ENCODE assay signal across 17 cellular contexts in genomic region chr5:88298425-88298824, GRCh38. TPM values are rescaled to one million over a fixed set of nuclear protein-coding genes. Genes with fewer than 3 reads are reported as not detected.
DNase-seq lines count a peak whose midpoint lies in the region; ATAC-seq and TF ChIP-seq lines count a peak whose summit lies in the region.
"Had no signal": no experiment of that assay in that cellular context is flagged by ENCODE, and none has a peak within 500 bp of the region (broad histone marks: within the 10 kb centered on the region; RNA-seq: fewer than 3 reads in every experiment).

No MANE protein-coding gene starts in this region.

- peaks cover 0 to 3% of the 10 kb centered on the region in 2 donors for H3K9me3 Mint-ChIP-seq in activated naive CD4-positive, alpha-beta T cell treated with anti-CD3 and anti-CD28 coated beads, Interleukin-2, amount 50 U/mL, for 72 hours
- H3K9me3 Mint-ChIP-seq: activated naive CD4-positive, alpha-beta T cell treated with anti-CD3 and anti-CD28 coated beads, Interleukin-2, amount 10 ng/mL, durations not matched to agents 7 days and 5 days had no signal

- no peak overlapping the region for H3K4me3 ChIP-seq in MG63
- H3K4me3 ChIP-seq in epithelial cell of esophagus (ENCODE audit: low read length), result no peak overlapping the region
- H3K4me3 ChIP-seq: pancreas, skin epidermis had no signal

- no peak for TF ChIP-seq CTCF in epithelial cell of esophagus (IDR thresholded peaks at IDR 0.05; ENCODE audit: insufficient read depth, low read depth, low read length, missing control alignments)

- H3K9me3 ChIP-seq in MG63, result no peaks in the 10 kb centered on the region
- H3K9me3 ChIP-seq: BE2C, pancreas had no signal

- H3K36me3 Mint-ChIP-seq in activated naive CD4-positive, alpha-beta T cell treated with anti-CD3 and anti-CD28 coated beads, Interleukin-2, amount 50 U/mL, for 72 hours, result peaks cover 0 to 11% of the 10 kb centered on the region in 2 donors
- H3K36me3 Mint-ChIP-seq: activated naive CD4-positive, alpha-beta T cell treated with anti-CD3 and anti-CD28 coated beads, Interleukin-2, amount 10 ng/mL, durations not matched to agents 7 days and 5 days had no signal

- no peak for ATAC-seq in GM18907 (IDR thresholded peaks at IDR 0.05; ENCODE audit: unreplicated experiment)
- ATAC-seq in GM19455 (IDR thresholded peaks at IDR 0.05; ENCODE audit: unreplicated experiment), result no peak
- ATAC-seq in activated naive CD4-positive, alpha-beta T cell treated with anti-CD3 and anti-CD28 coated beads, Interleukin-2, amount 50 U/mL, for 72 hours, result no peak
- ATAC-seq: pancreas had no signal

- peak; percentile 31 for DNase-seq in EH (ENCODE audit: low read depth)
- DNase-seq in MG63, result peak; percentile 7
- DNase-seq in epithelial cell of esophagus (ENCODE audit: low read depth), result peak; percentile 62
- peak; percentile 10 for DNase-seq in non-pigmented ciliary epithelial cell (ENCODE audit: low read depth)
- no peak for DNase-seq in activated naive CD4-positive, alpha-beta T cell treated with anti-CD3 and anti-CD28 coated beads, Interleukin-2, amount 50 U/mL, for 72 hours (ENCODE audit: low spot score in 2 of 2)
- DNase-seq in NCI-H345 (lab: John Stamatoyannopoulos, UW), result no peak
- DNase-seq: activated naive CD4-positive, alpha-beta T cell treated with anti-CD3 and anti-CD28 coated beads, Interleukin-2, amount 10 ng/mL, durations not matched to agents 7 days and 5 days; BE2C; KBM-7; NCI-H1105; NCI-H2171 treated with DMSO at 0.1 percent for 48 hours; pancreas; stimulated activated CD4-positive, alpha-beta T cell treated with anti-CD3 and anti-CD28 coated beads, Interleukin-4, amount 100 ng/mL, for 1 hour had no signal

- no peak overlapping the region for H3K27ac Mint-ChIP-seq in activated naive CD4-positive, alpha-beta T cell treated with anti-CD3 and anti-CD28 coated beads, Interleukin-2, amount 50 U/mL, for 72 hours
- H3K27ac Mint-ChIP-seq: activated naive CD4-positive, alpha-beta T cell treated with anti-CD3 and anti-CD28 coated beads, Interleukin-2, amount 10 ng/mL, durations not matched to agents 7 days and 5 days; brain had no signal

- no peaks in the 10 kb centered on the region for H3K36me3 ChIP-seq in MG63
- H3K36me3 ChIP-seq: BE2C, pancreas had no signal

- H3K27me3 ChIP-seq in MG63, result no peaks in the 10 kb centered on the region
- H3K27me3 ChIP-seq: BE2C, pancreas had no signal

RNA-seq across cellular contexts. Expression of gene TMEM161B, which starts 29.8 kb away (rescaled TPM):
- total RNA-seq in MG63 (2014; rRNA removed; shearing (Covaris generic); ENCODE audit: low replicate concordance), result 5.5 and 16.3 TPM in 2 replicates
- total RNA-seq in activated naive CD4-positive, alpha-beta T cell treated with anti-CD3 and anti-CD28 coated beads, Interleukin-2, amount 50 U/mL, for 72 hours, result 10 to 100 TPM; 25.5 to 30.9 TPM

Comparison
In these comparisons a context has a peak if more than half of its experiments do, and no peak if none do; other contexts are left out.
1. DNase-seq: peak in EH (single experiment), MG63 (single experiment), epithelial cell of esophagus (single experiment) and non-pigmented ciliary epithelial cell (single experiment); none in activated naive CD4-positive, alpha-beta T cell treated with anti-CD3 and anti-CD28 coated beads, Interleukin-2, amount 50 U/mL, for 72 hours (0 of 2) and NCI-H345 (single experiment).